In the genomic region with DNA sequence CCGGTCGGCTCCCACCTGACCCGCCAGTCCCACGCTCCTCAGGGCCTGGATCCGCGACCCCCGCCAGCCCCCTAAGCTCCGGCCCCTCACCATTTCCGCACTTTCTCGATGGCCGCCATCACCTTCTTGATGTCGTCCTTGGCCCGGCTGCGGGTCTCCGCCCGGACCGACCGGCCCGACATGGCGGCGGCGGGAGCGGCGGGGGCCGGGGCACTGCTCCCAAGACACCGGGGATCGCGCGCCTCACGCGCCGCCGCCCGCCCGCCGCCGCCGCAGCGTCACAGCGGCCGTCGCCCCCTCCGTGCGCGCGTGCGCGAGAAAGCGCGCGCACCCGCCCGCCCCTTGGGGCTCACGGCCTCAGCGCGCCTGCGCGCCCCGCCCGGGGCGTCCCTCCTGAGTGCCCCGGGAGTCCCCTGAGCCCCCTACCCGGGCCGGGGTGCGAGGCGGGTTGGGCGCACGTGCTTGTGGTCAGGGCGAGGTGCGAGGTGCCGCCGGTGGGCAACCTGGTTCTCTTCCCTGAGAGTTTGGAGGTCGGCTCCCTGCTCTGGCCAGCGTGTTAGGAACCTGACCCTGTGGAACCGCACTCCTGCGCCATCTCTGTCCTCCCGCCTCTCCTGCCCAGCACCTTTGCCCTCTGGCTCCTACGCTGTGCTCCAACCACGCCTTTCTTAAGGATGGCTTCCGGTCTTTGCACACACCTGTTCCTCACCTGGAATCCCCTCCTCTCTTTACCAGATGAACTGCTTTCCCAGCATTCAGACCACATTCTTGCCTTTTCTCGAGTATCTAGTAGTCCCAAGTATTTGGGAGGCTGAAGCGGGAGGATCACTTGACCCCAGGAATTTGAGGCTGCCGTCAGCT, we compare ENCODE assay signal across 1 cellular context.
TF ChIP-seq lines count a peak whose summit lies in the region.

BCL7B (minus strand) TSS at position 294 of the 861 bp plus-strand sequence; CDS start at position 182, 112 bp downstream.

TF ChIP-seq in K562, 482 proteins besides CTCF, POLR2A, EP300 and RAD21 (continued from another document and continues in another):
- TF ChIP-seq ZBTB9 (CRISPR knock-in tag; IDR thresholded peaks at IDR 0.05) (peak; percentile 87; the same call in 1 of the 2 replicates), NR2C1 (IDR thresholded peaks at IDR 0.05) (peak; percentile 91), NR2C1 (tag; IDR thresholded peaks at IDR 0.05) (peak; percentile 91), SUPT5H (IDR thresholded peaks at IDR 0.05) (peak; percentile 84), ZNF830 (CRISPR knock-in tag; IDR thresholded peaks at IDR 0.05) (peak; percentile 89; the same call in 1 of the 2 replicates), DDX20 (tag; IDR thresholded peaks at IDR 0.05; ENCODE audit: low read depth) (no peak), BHLHE40 (IDR thresholded peaks at IDR 0.05; ENCODE audit: low read length) (peak; percentile 74), ZNF184 (CRISPR knock-in tag; IDR thresholded peaks at IDR 0.05) (no peak), ZBTB33 (CRISPR knock-in tag; IDR thresholded peaks at IDR 0.05) (peak; percentile 54; the same call in 1 of the 2 replicates), NBN (IDR thresholded peaks at IDR 0.05; ENCODE audit: low read depth) (peak; percentile 80), ZFPM2 (CRISPR knock-in tag; IDR thresholded peaks at IDR 0.05) (no peak), SRSF3 (IDR thresholded peaks at IDR 0.05; ENCODE audit: insufficient read depth, low read length) (0 out of 2 replicates have a peak, but pooled peaks have one; percentile 54), HDGF (IDR thresholded peaks at IDR 0.05) (peak; percentile 86; the same call in 1 of the 2 replicates), MAZ (CRISPR knock-in tag; conservative IDR thresholded peaks at IDR 0.05 in 1 of 2, IDR thresholded peaks at IDR 0.05 in 1 of 2) (peak in 1 of 2 experiments; percentile 85; a peak in 3 of 4 replicates), ZKSCAN3 (CRISPR knock-in tag; IDR thresholded peaks at IDR 0.05) (no peak), CBFB (CRISPR knock-in tag; IDR thresholded peaks at IDR 0.05) (peak; percentile 91), ZNF311 (CRISPR knock-in tag; IDR thresholded peaks at IDR 0.05) (peak; percentile 44; the same call in 1 of the 2 replicates), REST (CRISPR knock-in tag; IDR thresholded peaks at IDR 0.05; ENCODE audit: low read depth) (0 out of 2 replicates have a peak, but pooled peaks have one; percentile 34), GABPA (tag; conservative IDR thresholded peaks at IDR 0.05; ENCODE audit: low read depth) (peak; percentile 76), TAF7 (tag; IDR thresholded peaks at IDR 0.05) (peak; percentile 50), MTA2 (IDR thresholded peaks at IDR 0.05; ENCODE audit: low read depth) (0 out of 2 replicates have a peak, but pooled peaks have one; percentile 26), JUN (IDR thresholded peaks at IDR 0.05; ENCODE audit: borderline replicate concordance, low read depth, low read length) (no peak), JUN (CRISPR knock-in tag; IDR thresholded peaks at IDR 0.05; ENCODE audit: borderline replicate concordance) (0 out of 2 replicates have a peak, but pooled peaks have one; percentile 63), ZNF583 (CRISPR knock-in tag; IDR thresholded peaks at IDR 0.05) (0 out of 2 replicates have a peak, but pooled peaks have one; percentile 64), ZNF785 (CRISPR knock-in tag; IDR thresholded peaks at IDR 0.05) (no peak), MXI1 (IDR thresholded peaks at IDR 0.05; ENCODE audit: low read depth, low read length) (0 out of 2 replicates have a peak, but pooled peaks have one; percentile 4), ZNF76 (CRISPR knock-in tag; IDR thresholded peaks at IDR 0.05; ENCODE audit: borderline replicate concordance) (no peak), DMBX1 (CRISPR knock-in tag; IDR thresholded peaks at IDR 0.05; ENCODE audit: borderline replicate concordance) (peak; percentile 77; the same call in 1 of the 2 replicates), HLTF (IDR thresholded peaks at IDR 0.05) (peak; percentile 42; the same call in 1 of the 2 replicates), ZNF217 (CRISPR knock-in tag; IDR thresholded peaks at IDR 0.05) (no peak), GATAD2B (IDR thresholded peaks at IDR 0.05; ENCODE audit: borderline replicate concordance) (peak; percentile 88), ZNF511 (CRISPR knock-in tag; IDR thresholded peaks at IDR 0.05) (peak; percentile 94; the same call in 1 of the 2 replicates), ZKSCAN1 (IDR thresholded peaks at IDR 0.05; ENCODE audit: low read depth, low read length) (peak; percentile 10; the same call in 1 of the 2 replicates), MEIS2 (IDR thresholded peaks at IDR 0.05; ENCODE audit: partially characterized antibody) (peak; percentile 75), FOXM1 (IDR thresholded peaks at IDR 0.05; ENCODE audit: low read depth) (no peak), FOXM1 (CRISPR knock-in tag; IDR thresholded peaks at IDR 0.05; ENCODE audit: low read depth) (0 out of 2 replicates have a peak, but pooled peaks have one; percentile 37), ZNF175 (CRISPR knock-in tag; IDR thresholded peaks at IDR 0.05; ENCODE audit: low read depth) (peak; percentile 82; the same call in 1 of the 2 replicates)
- TF ChIP-seq, protein P1, sequence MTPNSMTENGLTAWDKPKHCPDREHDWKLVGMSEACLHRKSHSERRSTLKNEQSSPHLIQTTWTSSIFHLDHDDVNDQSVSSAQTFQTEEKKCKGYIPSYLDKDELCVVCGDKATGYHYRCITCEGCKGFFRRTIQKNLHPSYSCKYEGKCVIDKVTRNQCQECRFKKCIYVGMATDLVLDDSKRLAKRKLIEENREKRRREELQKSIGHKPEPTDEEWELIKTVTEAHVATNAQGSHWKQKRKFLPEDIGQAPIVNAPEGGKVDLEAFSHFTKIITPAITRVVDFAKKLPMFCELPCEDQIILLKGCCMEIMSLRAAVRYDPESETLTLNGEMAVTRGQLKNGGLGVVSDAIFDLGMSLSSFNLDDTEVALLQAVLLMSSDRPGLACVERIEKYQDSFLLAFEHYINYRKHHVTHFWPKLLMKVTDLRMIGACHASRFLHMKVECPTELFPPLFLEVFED (CRISPR knock-in tag; conservative IDR thresholded peaks at IDR 0.05) = peak; percentile 86
- TF ChIP-seq, protein P2, sequence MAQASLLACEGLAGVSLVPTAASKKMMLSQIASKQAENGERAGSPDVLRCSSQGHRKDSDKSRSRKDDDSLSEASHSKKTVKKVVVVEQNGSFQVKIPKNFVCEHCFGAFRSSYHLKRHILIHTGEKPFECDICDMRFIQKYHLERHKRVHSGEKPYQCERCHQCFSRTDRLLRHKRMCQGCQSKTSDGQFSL (CRISPR knock-in tag; IDR thresholded peaks at IDR 0.05) = no peak
- TF ChIP-seq, protein P2 (tag; IDR thresholded peaks at IDR 0.05) = peak in 1 of 2 experiments; percentile 43; a peak in 1 of 4 replicates
- TF ChIP-seq, protein P3, sequence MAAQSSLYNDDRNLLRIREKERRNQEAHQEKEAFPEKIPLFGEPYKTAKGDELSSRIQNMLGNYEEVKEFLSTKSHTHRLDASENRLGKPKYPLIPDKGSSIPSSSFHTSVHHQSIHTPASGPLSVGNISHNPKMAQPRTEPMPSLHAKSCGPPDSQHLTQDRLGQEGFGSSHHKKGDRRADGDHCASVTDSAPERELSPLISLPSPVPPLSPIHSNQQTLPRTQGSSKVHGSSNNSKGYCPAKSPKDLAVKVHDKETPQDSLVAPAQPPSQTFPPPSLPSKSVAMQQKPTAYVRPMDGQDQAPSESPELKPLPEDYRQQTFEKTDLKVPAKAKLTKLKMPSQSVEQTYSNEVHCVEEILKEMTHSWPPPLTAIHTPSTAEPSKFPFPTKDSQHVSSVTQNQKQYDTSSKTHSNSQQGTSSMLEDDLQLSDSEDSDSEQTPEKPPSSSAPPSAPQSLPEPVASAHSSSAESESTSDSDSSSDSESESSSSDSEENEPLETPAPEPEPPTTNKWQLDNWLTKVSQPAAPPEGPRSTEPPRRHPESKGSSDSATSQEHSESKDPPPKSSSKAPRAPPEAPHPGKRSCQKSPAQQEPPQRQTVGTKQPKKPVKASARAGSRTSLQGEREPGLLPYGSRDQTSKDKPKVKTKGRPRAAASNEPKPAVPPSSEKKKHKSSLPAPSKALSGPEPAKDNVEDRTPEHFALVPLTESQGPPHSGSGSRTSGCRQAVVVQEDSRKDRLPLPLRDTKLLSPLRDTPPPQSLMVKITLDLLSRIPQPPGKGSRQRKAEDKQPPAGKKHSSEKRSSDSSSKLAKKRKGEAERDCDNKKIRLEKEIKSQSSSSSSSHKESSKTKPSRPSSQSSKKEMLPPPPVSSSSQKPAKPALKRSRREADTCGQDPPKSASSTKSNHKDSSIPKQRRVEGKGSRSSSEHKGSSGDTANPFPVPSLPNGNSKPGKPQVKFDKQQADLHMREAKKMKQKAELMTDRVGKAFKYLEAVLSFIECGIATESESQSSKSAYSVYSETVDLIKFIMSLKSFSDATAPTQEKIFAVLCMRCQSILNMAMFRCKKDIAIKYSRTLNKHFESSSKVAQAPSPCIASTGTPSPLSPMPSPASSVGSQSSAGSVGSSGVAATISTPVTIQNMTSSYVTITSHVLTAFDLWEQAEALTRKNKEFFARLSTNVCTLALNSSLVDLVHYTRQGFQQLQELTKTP (IDR thresholded peaks at IDR 0.05; ENCODE audit: low read depth in 1 of 2, partially characterized antibody in 2 of 2) = peak in 1 of 2 experiments; percentile 26
- TF ChIP-seq, protein P4, sequence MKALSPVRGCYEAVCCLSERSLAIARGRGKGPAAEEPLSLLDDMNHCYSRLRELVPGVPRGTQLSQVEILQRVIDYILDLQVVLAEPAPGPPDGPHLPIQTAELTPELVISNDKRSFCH (CRISPR knock-in tag; IDR thresholded peaks at IDR 0.05) = no peak
- TF ChIP-seq, protein P4 (tag; IDR thresholded peaks at IDR 0.05) = peak; percentile 30; the same call in 1 of the 2 replicates
- TF ChIP-seq, protein P5, sequence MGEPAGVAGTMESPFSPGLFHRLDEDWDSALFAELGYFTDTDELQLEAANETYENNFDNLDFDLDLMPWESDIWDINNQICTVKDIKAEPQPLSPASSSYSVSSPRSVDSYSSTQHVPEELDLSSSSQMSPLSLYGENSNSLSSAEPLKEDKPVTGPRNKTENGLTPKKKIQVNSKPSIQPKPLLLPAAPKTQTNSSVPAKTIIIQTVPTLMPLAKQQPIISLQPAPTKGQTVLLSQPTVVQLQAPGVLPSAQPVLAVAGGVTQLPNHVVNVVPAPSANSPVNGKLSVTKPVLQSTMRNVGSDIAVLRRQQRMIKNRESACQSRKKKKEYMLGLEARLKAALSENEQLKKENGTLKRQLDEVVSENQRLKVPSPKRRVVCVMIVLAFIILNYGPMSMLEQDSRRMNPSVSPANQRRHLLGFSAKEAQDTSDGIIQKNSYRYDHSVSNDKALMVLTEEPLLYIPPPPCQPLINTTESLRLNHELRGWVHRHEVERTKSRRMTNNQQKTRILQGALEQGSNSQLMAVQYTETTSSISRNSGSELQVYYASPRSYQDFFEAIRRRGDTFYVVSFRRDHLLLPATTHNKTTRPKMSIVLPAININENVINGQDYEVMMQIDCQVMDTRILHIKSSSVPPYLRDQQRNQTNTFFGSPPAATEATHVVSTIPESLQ (CRISPR knock-in tag; IDR thresholded peaks at IDR 0.05) = peak; percentile 97; the same call in 1 of the 2 replicates
